ENCODE assay signal across 19 cellular contexts in genomic region chr1:5651027-5651410, GRCh38.
DNase-seq lines count a peak whose midpoint lies in the region; ATAC-seq and TF ChIP-seq lines count a peak whose summit lies in the region.
"Had no signal": no experiment of that assay in that cellular context is flagged by ENCODE, and none has a peak within 500 bp of the region (broad histone marks: within the 10 kb centered on the region; RNA-seq: fewer than 3 reads in every experiment).

No MANE protein-coding gene starts in this region.

- no peak overlapping the region for H3K4me2 ChIP-seq in neural progenitor cell
- H3K4me2 ChIP-seq: A549 had no signal

- CTCF ChIA-PET in RWPE1 (lab: Yijun Ruan, JAX): interaction anchor here (0.7 to 2.4 kb wide), 3 partner anchors 95 to 170 kb away, joined by 3 to 9 read pairs (median 3); no protein-coding TSS in a partner anchor

- peak overlapping the region; percentile 53 for H3K27ac Mint-ChIP-seq in neural progenitor cell
- H3K27ac Mint-ChIP-seq: CD4-positive, alpha-beta memory T cell had no signal

- no peak overlapping the region for H3K9ac ChIP-seq in neural progenitor cell

- H3K36me3 ChIP-seq in neural progenitor cell: no peaks in the 10 kb centered on the region

- intact Hi-C loops in sciatic nerve (cut with DNase I): no loop called here

- no peak overlapping the region for H2AFZ ChIP-seq in neural progenitor cell (replicated peaks)

- H3K4me3 ChIP-seq in neural progenitor cell: no peak overlapping the region
- H3K4me3 ChIP-seq: A549 had no signal

- H3K79me2 ChIP-seq in neural progenitor cell (ENCODE audit: low read depth): no peaks in the 10 kb centered on the region

- H3F3A ChIP-seq in neural progenitor cell (ENCODE audit: low read depth): no peaks in the 10 kb centered on the region

- no peak overlapping the region for H3K4me3 Mint-ChIP-seq in neural progenitor cell
- H3K4me3 Mint-ChIP-seq: CD4-positive, alpha-beta memory T cell had no signal

- H3K27ac ChIP-seq in RWPE1 (peak overlapping the region; percentile 96), neural progenitor cell (no peak overlapping the region)
- H3K27ac ChIP-seq: A549 had no signal

- H3K27me3 Mint-ChIP-seq in neural progenitor cell (ENCODE audit: insufficient read depth, low read depth): peaks cover 14% of the 10 kb centered on the region

- no peaks in the 10 kb centered on the region for H3K4me1 ChIP-seq in neural progenitor cell
- H3K4me1 ChIP-seq: A549 had no signal

- DNase-seq in RWPE1 (ENCODE audit: low spot score) (no peak), ecto neural progenitor cell (ENCODE audit: low spot score) (peak; percentile 29), neural progenitor cell (ENCODE audit: low spot score) (no peak), sciatic nerve (ENCODE audit: low spot score) (peak; percentile 27), germinal center (ENCODE audit: low spot score) (no peak), NCI-H1417 treated with DMSO at 0.1 percent for 48 hours (lab: John Stamatoyannopoulos, UW) (no peak)
- DNase-seq: 8988T; ACHN; C1 segment of cervical spinal cord; Calu3; CD4-positive, alpha-beta memory T cell; COR-L47; DMS153; DND-41; H7; HCEC 1CT had no signal

- H3K27me3 ChIP-seq in neural progenitor cell: no peaks in the 10 kb centered on the region

- peaks cover 5% of the 10 kb centered on the region for H3K9me3 Mint-ChIP-seq in neural progenitor cell

- TF ChIP-seq CTCF in RWPE1 (conservative IDR thresholded peaks at IDR 0.05; ENCODE audit: low read depth) (no peak), neural progenitor cell (IDR thresholded peaks at IDR 0.05) (no peak)

- H3K4me1 Mint-ChIP-seq in neural progenitor cell: peaks cover 25% of the 10 kb centered on the region

- no peak for ATAC-seq in sciatic nerve
- no peak for ATAC-seq in HG03025 (IDR thresholded peaks at IDR 0.05; ENCODE audit: low FRiP score, unreplicated experiment)
- no peak for ATAC-seq in HG03159 (IDR thresholded peaks at IDR 0.05; ENCODE audit: unreplicated experiment)
- ATAC-seq: A549 had no signal

- no peaks in the 10 kb centered on the region for H3K9me3 ChIP-seq in neural progenitor cell (ENCODE audit: low read depth)
- H3K9me3 ChIP-seq: A549 had no signal

- H4K20me1 ChIP-seq in neural progenitor cell (ENCODE audit: low read depth): no peaks in the 10 kb centered on the region

- POLR2A ChIA-PET in RWPE1 (lab: Yijun Ruan, JAX; ENCODE audit: low non-redundant PET): no interaction called here

- H3K36me3 Mint-ChIP-seq in neural progenitor cell: no peaks in the 10 kb centered on the region
- H3K36me3 Mint-ChIP-seq: CD4-positive, alpha-beta memory T cell had no signal

Comparison
In these comparisons a context has a peak if more than half of its experiments do, and no peak if none do; other contexts are left out.
1. DNase-seq: peak in ecto neural progenitor cell (single experiment) and sciatic nerve (single experiment); none in RWPE1 (single experiment), neural progenitor cell (single experiment), germinal center (single experiment) and NCI-H1417 treated with DMSO at 0.1 percent for 48 hours (single experiment).